1 cellular context compared by ENCODE assay signal in genomic region chr1:235112297-235113182, GRCh38.
TF ChIP-seq lines count a peak whose summit lies in the region.

No MANE protein-coding gene starts in this region.

TF ChIP-seq in HEK293, 187 proteins besides CTCF, POLR2A, EP300 and RAD21 (continued from another document):
- no peak for TF ChIP-seq SP7 (tag by site-specific recombination; IDR thresholded peaks at IDR 0.05)
- no peak for TF ChIP-seq ZNF473 (tag by site-specific recombination; IDR thresholded peaks at IDR 0.05)
- TF ChIP-seq ZEB2 (tag by site-specific recombination; IDR thresholded peaks at IDR 0.05), result peak; percentile 65; the same call in 1 of the 2 replicates
- peak; percentile 42; the same call in 1 of the 2 replicates for TF ChIP-seq ZNF558 (tag by site-specific recombination; IDR thresholded peaks at IDR 0.05)
- 0 out of 2 replicates have a peak, but pooled peaks have one; percentile 47 for TF ChIP-seq ZNF518A (tag by site-specific recombination; conservative IDR thresholded peaks at IDR 0.05; ENCODE audit: low read depth)
- no peak for TF ChIP-seq ZNF707 (tag by site-specific recombination; IDR thresholded peaks at IDR 0.05)
- TF ChIP-seq HIC1 (tag by site-specific recombination; IDR thresholded peaks at IDR 0.05), result peak; percentile 47; the same call in 1 of the 2 replicates
- TF ChIP-seq PRDM6 (tag by site-specific recombination; IDR thresholded peaks at IDR 0.05), result peak; percentile 62
- TF ChIP-seq ZNF837 (tag by site-specific recombination; IDR thresholded peaks at IDR 0.05), result 0 out of 2 replicates have a peak, but pooled peaks have one; percentile 10
- no peak for TF ChIP-seq GLI4 (tag by site-specific recombination; IDR thresholded peaks at IDR 0.05)
- TF ChIP-seq ZNF76 (tag by site-specific recombination; IDR thresholded peaks at IDR 0.05; ENCODE audit: borderline replicate concordance, low read depth), result 0 out of 2 replicates have a peak, but pooled peaks have one; percentile 13
- TF ChIP-seq GLIS1 (tag by site-specific recombination; IDR thresholded peaks at IDR 0.05), result no peak
- peak; percentile 74; the same call in 1 of the 2 replicates for TF ChIP-seq ATF2 (tag by site-specific recombination; IDR thresholded peaks at IDR 0.05; ENCODE audit: low read depth)
- 0 out of 2 replicates have a peak, but pooled peaks have one; percentile 20 for TF ChIP-seq ZFP69B (tag by site-specific recombination; IDR thresholded peaks at IDR 0.05)
- no peak for TF ChIP-seq TRIM28 (IDR thresholded peaks at IDR 0.05; ENCODE audit: borderline replicate concordance, low read length)
- TF ChIP-seq ZNF692 (tag by site-specific recombination; IDR thresholded peaks at IDR 0.05), result peak; percentile 48; the same call in 1 of the 2 replicates
- no peak for TF ChIP-seq TCF7L2 (IDR thresholded peaks at IDR 0.05; ENCODE audit: borderline replicate concordance, low read depth, low read length)
- no peak for TF ChIP-seq ZNF48 (tag by site-specific recombination; IDR thresholded peaks at IDR 0.05)
- no peak for TF ChIP-seq ZNF274 (IDR thresholded peaks at IDR 0.05; ENCODE audit: low read length)
- TF ChIP-seq ZNF274 (tag by site-specific recombination; IDR thresholded peaks at IDR 0.05; ENCODE audit: borderline replicate concordance), result peak; percentile 73; the same call in 1 of the 2 replicates
- TF ChIP-seq ZNF366 (tag by site-specific recombination; conservative IDR thresholded peaks at IDR 0.05), result peak; percentile 77
- TF ChIP-seq SP2 (tag by site-specific recombination; IDR thresholded peaks at IDR 0.05), result no peak
- TF ChIP-seq ZNF324 (tag by site-specific recombination; IDR thresholded peaks at IDR 0.05), result peak; percentile 51; the same call in 1 of the 2 replicates
